Comparison of ENCODE assay signal across 7 cellular contexts in the genomic region with DNA sequence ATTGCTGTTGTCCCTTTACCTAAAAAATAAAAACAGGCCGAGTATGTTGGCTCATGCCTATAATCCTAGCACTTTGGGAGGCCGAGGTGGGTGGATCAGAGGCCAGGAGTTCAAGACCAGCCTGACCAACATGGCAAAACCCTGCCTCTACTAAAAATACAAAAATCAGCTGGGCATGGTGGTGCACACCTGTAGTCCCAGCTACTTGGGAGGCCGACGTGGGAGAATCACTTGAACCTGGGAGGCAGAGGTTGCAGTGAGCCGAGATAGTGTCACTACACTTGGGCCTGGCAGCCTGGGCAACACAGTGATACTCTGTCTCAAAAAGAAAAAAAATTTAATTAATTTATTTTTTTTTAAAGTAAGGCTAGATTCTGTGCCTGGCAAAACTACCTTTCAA. TPM values are rescaled to one million over a fixed set of nuclear protein-coding genes. Genes with fewer than 3 reads are reported as not detected.
DNase-seq lines count a peak whose midpoint lies in the region; ATAC-seq lines count a peak whose summit lies in the region.
"Not testable (repeated sequence)": the region's sequence is repeated elsewhere in the genome, so short reads cannot be mapped to it uniquely, and the experiment has no call there.
"Had no signal": no experiment of that assay in that cellular context is flagged by ENCODE, and none has a peak within 500 bp of the region (broad histone marks: within the 10 kb centered on the region; RNA-seq: fewer than 3 reads in every experiment).

No MANE protein-coding gene starts in this region.

- H3K27ac Mint-ChIP-seq in activated T-cell treated with anti-CD3 and anti-CD28 coated beads, Interleukin-2, amount 50 U/mL, for 24 hours = not testable (repeated sequence)
- H3K27ac Mint-ChIP-seq in stimulated activated naive B cell treated with anti-CD40 and anti-IgM and Interleukin-4, amounts not matched to agents 10 μg/mL and 1 μg/mL and 100 μg/mL, for 72 hours = peak overlapping the region; percentile 20

- intact Hi-C loops in cardiac septum (cut with DNase I); sciatic nerve (cut with DNase I): not testable (repeated sequence)

- H3K36me3 Mint-ChIP-seq in activated T-cell treated with anti-CD3 and anti-CD28 coated beads, Interleukin-2, amount 50 U/mL, for 24 hours (ENCODE audit: low read depth); stimulated activated naive B cell treated with anti-CD40 and anti-IgM and Interleukin-4, amounts not matched to agents 10 μg/mL and 1 μg/mL and 100 μg/mL, for 72 hours: not testable (repeated sequence)

- not testable (repeated sequence) for H3K9me3 Mint-ChIP-seq in activated T-cell treated with anti-CD3 and anti-CD28 coated beads, Interleukin-2, amount 50 U/mL, for 24 hours; stimulated activated naive B cell treated with anti-CD40 and anti-IgM and Interleukin-4, amounts not matched to agents 10 μg/mL and 1 μg/mL and 100 μg/mL, for 72 hours

- peaks cover 28% of the 10 kb centered on the region for H3K4me1 Mint-ChIP-seq in activated T-cell treated with anti-CD3 and anti-CD28 coated beads, Interleukin-2, amount 50 U/mL, for 24 hours (ENCODE audit: low read depth)
- peaks cover 12 to 21% of the 10 kb centered on the region in 2 donors for H3K4me1 Mint-ChIP-seq in stimulated activated naive B cell treated with anti-CD40 and anti-IgM and Interleukin-4, amounts not matched to agents 10 μg/mL and 1 μg/mL and 100 μg/mL, for 72 hours

- ATAC-seq in left lobe of liver; sciatic nerve; stimulated activated naive B cell treated with anti-CD40 and anti-IgM and Interleukin-4, amounts not matched to agents 10 μg/mL and 1 μg/mL and 100 μg/mL, for 72 hours (replicated peaks): not testable (repeated sequence)

- H3K27me3 Mint-ChIP-seq in activated T-cell treated with anti-CD3 and anti-CD28 coated beads, Interleukin-2, amount 50 U/mL, for 24 hours; stimulated activated naive B cell treated with anti-CD40 and anti-IgM and Interleukin-4, amounts not matched to agents 10 μg/mL and 1 μg/mL and 100 μg/mL, for 72 hours: not testable (repeated sequence)

- peak; percentile 11 for DNase-seq in activated T-cell treated with anti-CD3 and anti-CD28 coated beads, Interleukin-2, amount 50 U/mL, for 24 hours
- DNase-seq in cardiac septum (ENCODE audit: low spot score) = peak; percentile 24
- peak; percentile 34 for DNase-seq in left lobe of liver (ENCODE audit: low spot score)
- peak; percentile 18 for DNase-seq in sciatic nerve (ENCODE audit: low spot score)
- not testable (repeated sequence) for DNase-seq in stimulated activated naive B cell treated with anti-CD40 and anti-IgM and Interleukin-4, amounts not matched to agents 10 μg/mL and 1 μg/mL and 100 μg/mL, for 72 hours

- not testable (repeated sequence) for H3K4me3 Mint-ChIP-seq in activated T-cell treated with anti-CD3 and anti-CD28 coated beads, Interleukin-2, amount 50 U/mL, for 24 hours; stimulated activated naive B cell treated with anti-CD40 and anti-IgM and Interleukin-4, amounts not matched to agents 10 μg/mL and 1 μg/mL and 100 μg/mL, for 72 hours

RNA-seq across cellular contexts. Expression of gene GRM4, which starts 38.8 kb away (rescaled TPM):
- total RNA-seq in cardiac septum (not detected), left lobe of liver (not detected), sciatic nerve (not detected)
- total RNA-seq: Calu3, H4 had no signal

RNA-seq across cellular contexts. Expression of gene HMGA1, which starts 51.9 kb away (rescaled TPM):
- total RNA-seq in cardiac septum = 36.4 TPM
- 17.4 TPM for total RNA-seq in left lobe of liver
- total RNA-seq in sciatic nerve = 29.0 TPM
